Comparison of ENCODE assay signal across 9 cellular contexts in the genomic region with DNA sequence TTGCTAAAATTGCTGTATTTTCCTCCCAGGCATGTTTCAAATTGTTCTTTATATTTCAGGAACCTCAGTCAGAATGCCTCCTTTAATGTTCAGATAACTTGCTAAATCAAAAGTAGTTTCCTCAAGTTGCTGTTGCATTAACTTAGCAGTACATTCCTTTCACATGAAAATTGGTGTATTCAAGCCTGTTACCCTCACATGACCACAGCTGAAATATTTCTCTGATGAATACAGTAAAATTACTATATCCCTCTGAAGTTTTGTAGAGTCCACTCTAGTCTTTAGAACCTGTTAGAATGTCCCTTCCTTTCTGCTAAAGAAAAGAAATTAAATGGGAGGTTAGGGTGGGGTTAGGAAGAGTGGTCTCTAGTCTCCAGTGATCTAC. TPM values are rescaled to one million over a fixed set of nuclear protein-coding genes. Genes with fewer than 3 reads are reported as not detected.
DNase-seq lines count a peak whose midpoint lies in the region; ATAC-seq and TF ChIP-seq lines count a peak whose summit lies in the region.
"Had no signal": no experiment of that assay in that cellular context is flagged by ENCODE, and none has a peak within 500 bp of the region (broad histone marks: within the 10 kb centered on the region; RNA-seq: fewer than 3 reads in every experiment).

No MANE protein-coding gene starts in this region.

- no peak overlapping the region for H3K9ac ChIP-seq in PC-3 (ENCODE audit: low read length)

- no peak for TF ChIP-seq POLR2A in breast epithelium (IDR thresholded peaks at IDR 0.05)

- peak overlapping the region; percentile 84 for H3K27ac Mint-ChIP-seq in MCF 10A (ENCODE audit: low read depth, unreplicated experiment)

- no peak overlapping the region for H2AFZ ChIP-seq in PC-3 (ENCODE audit: low read length)

- no peak for TF ChIP-seq CTCF in MCF 10A (IDR thresholded peaks at IDR 0.05; ENCODE audit: unreplicated experiment)
- no peak for TF ChIP-seq CTCF in breast epithelium (IDR thresholded peaks at IDR 0.05)
- TF ChIP-seq CTCF in PC-3 (conservative IDR thresholded peaks at IDR 0.05; ENCODE audit: low read depth, low read length) = no peak

- CTCF ChIA-PET in MCF 10A (lab: Yijun Ruan, JAX) (interaction anchor here (0.6 to 1.3 kb wide), 4 partner anchors 13 to 62 kb away, joined by 3 to 4 read pairs (median 3); no protein-coding TSS in a partner anchor), PC-3 (lab: Charles Lee) (no interaction called here)

- POLR2A ChIA-PET in MCF 10A (lab: Yijun Ruan, JAX) = interaction anchor here (0.7 to 3.6 kb wide), 7 partner anchors 10 to 58 kb away, joined by 3 to 29 read pairs (median 4); no protein-coding TSS in a partner anchor
- POLR2A ChIA-PET in PC-3 (lab: Charles Lee; ENCODE audit: unreplicated experiment) = no interaction called here

- H3K4me3 Mint-ChIP-seq in MCF 10A (ENCODE audit: unreplicated experiment) = peak overlapping the region; percentile 71

- H3K27ac ChIP-seq in breast epithelium (no peak overlapping the region), PC-3 (ENCODE audit: low read length) (no peak overlapping the region)

- no peaks in the 10 kb centered on the region for H3K36me3 Mint-ChIP-seq in MCF 10A (ENCODE audit: insufficient read depth, unreplicated experiment)

- no peak overlapping the region for H3K4me2 ChIP-seq in PC-3 (ENCODE audit: low read length)

- H4K20me1 ChIP-seq in PC-3 (ENCODE audit: low read length) = no peaks in the 10 kb centered on the region

- H3K27me3 ChIP-seq in breast epithelium (no peaks in the 10 kb centered on the region), PC-3 (ENCODE audit: low read length) (no peaks in the 10 kb centered on the region)

- no peaks in the 10 kb centered on the region for H3F3A ChIP-seq in PC-3 (ENCODE audit: low read length, unreplicated experiment)

- no peaks in the 10 kb centered on the region for H3K27me3 Mint-ChIP-seq in MCF 10A (ENCODE audit: insufficient read depth, unreplicated experiment)

- BruUV-seq in MCF 10A (replicated peaks; lab: Mats Ljungman, UMichigan) (no TSS peak), PC-3 (replicated peaks; lab: Mats Ljungman, UMichigan) (no TSS peak)

- no peaks in the 10 kb centered on the region for H3K4me1 ChIP-seq in breast epithelium
- peaks cover 11% of the 10 kb centered on the region; the same call in 1 of the 2 replicates for H3K4me1 ChIP-seq in PC-3 (ENCODE audit: insufficient read depth, low read length)

- no peak for ATAC-seq in PC-3
- no peak for ATAC-seq in HG02884 (IDR thresholded peaks at IDR 0.05; ENCODE audit: unreplicated experiment)
- ATAC-seq in Right ventricle myocardium inferior = no peak
- ATAC-seq in GM21423 (IDR thresholded peaks at IDR 0.05; ENCODE audit: unreplicated experiment) = no peak

- H3K9me3 Mint-ChIP-seq in MCF 10A (ENCODE audit: unreplicated experiment) = no peaks in the 10 kb centered on the region

- H3K4me3 ChIP-seq in breast epithelium (peak overlapping the region in 1 of 3 donors; percentile 0), PC-3 (ENCODE audit: low read length) (no peak overlapping the region)

- no peaks in the 10 kb centered on the region for H3K9me2 ChIP-seq in PC-3 (replicated peaks; ENCODE audit: low read length)

- intact Hi-C loops in MCF 10A (cut with micrococcal nuclease) (loop anchor here (1.0 to 2.0 kb wide), 2 partner anchors 35 to 55 kb away; no protein-coding TSS in a partner anchor), breast epithelium (cut with DNase I; ENCODE audit: low total_unique reads) (no loop called here), PC-3 (cut with micrococcal nuclease) (no loop called here), Right ventricle myocardium inferior (cut with DNase I) (no loop called here)

- no peak for DNase-seq in MCF 10A (ENCODE audit: unreplicated experiment)
- DNase-seq in breast epithelium (ENCODE audit: low spot score in 2 of 2) = no peak
- DNase-seq in PC-3 = peak; percentile 22
- DNase-seq in fibroblast of gingiva (ENCODE audit: low read depth) = peak; percentile 67
- no peak for DNase-seq in DMS114 treated with DMSO at 0.1 percent for 48 hours (lab: John Stamatoyannopoulos, UW; ENCODE audit: unreplicated experiment)
- no peak for DNase-seq in Right ventricle myocardium inferior (ENCODE audit: missing footprints)
- DNase-seq: midbrain had no signal

- peaks cover 40% of the 10 kb centered on the region for H3K4me1 Mint-ChIP-seq in MCF 10A (ENCODE audit: insufficient read depth, unreplicated experiment)

- no peaks in the 10 kb centered on the region for H3K79me2 ChIP-seq in PC-3 (ENCODE audit: low read length)

- no peaks in the 10 kb centered on the region for H3K9me3 ChIP-seq in breast epithelium
- no peaks in the 10 kb centered on the region for H3K9me3 ChIP-seq in PC-3 (ENCODE audit: low read length)

- H3K36me3 ChIP-seq in breast epithelium = no peaks in the 10 kb centered on the region
- no peaks in the 10 kb centered on the region for H3K36me3 ChIP-seq in PC-3 (ENCODE audit: low read depth, low read length)

RNA-seq across cellular contexts. Expression of a gene that starts 24.5 kb away (rescaled TPM):
- total RNA-seq in MCF 10A (2022) = 30.9 and 39.6 TPM in 2 replicates
- total RNA-seq in breast epithelium = 10 to 100 TPM; 30.8 to 35.5 (median 34.7) TPM
- 19.3 and 32.3 TPM in 2 replicates for total RNA-seq in PC-3 (2014; rRNA removed)
- 19.6 TPM for total RNA-seq in Right ventricle myocardium inferior

Comparison
In these comparisons a context has a peak if more than half of its experiments do, and no peak if none do; other contexts are left out.
1. DNase-seq: peak in PC-3 (single experiment) and fibroblast of gingiva (single experiment); none in MCF 10A (single experiment), breast epithelium (0 of 2), DMS114 treated with DMSO at 0.1 percent for 48 hours (single experiment) and Right ventricle myocardium inferior (single experiment).